18 cellular contexts compared by ENCODE assay signal in genomic region chr4:134408897-134409296, GRCh38.
A peak's percentile ranks its signal among the peaks of the same experiment; 100 is the strongest.
DNase-seq lines count a peak whose midpoint lies in the region; ATAC-seq lines count a peak whose summit lies in the region.
"Had no signal": no experiment of that assay in that cellular context is flagged by ENCODE, and none has a peak within 500 bp of the region (broad histone marks: within the 10 kb centered on the region; RNA-seq: fewer than 3 reads in every experiment).

No MANE protein-coding gene starts in this region.

- no peak overlapping the region for H3K4me2 ChIP-seq in mesendoderm (ENCODE audit: low read length)
- H3K4me2 ChIP-seq: A549 had no signal

- H3K23ac ChIP-seq in mesendoderm (ENCODE audit: low read length) = no peak overlapping the region

- no peak overlapping the region for H3K27ac Mint-ChIP-seq in stimulated activated naive B cell treated with anti-CD40 and anti-IgM and Interleukin-4, amounts not matched to agents 10 μg/mL and 1 μg/mL and 100 μg/mL, for 72 hours
- H3K27ac Mint-ChIP-seq: CD4-positive, alpha-beta memory T cell; HFFc6 had no signal

- no peaks in the 10 kb centered on the region for H3K4me1 ChIP-seq in mesendoderm (ENCODE audit: control insufficient read depth, low read depth, low read length)
- H3K4me1 ChIP-seq: A549, HAP-1 had no signal

- H3K27me3 ChIP-seq in mesendoderm (ENCODE audit: insufficient read depth, low read length, poor library complexity) = no peaks in the 10 kb centered on the region

- ATAC-seq in stimulated activated naive B cell treated with anti-CD40 and anti-IgM and Interleukin-4, amounts not matched to agents 10 μg/mL and 1 μg/mL and 100 μg/mL, for 72 hours (replicated peaks) = no peak
- ATAC-seq: A549 had no signal

- no peaks in the 10 kb centered on the region for H3K27me3 Mint-ChIP-seq in stimulated activated naive B cell treated with anti-CD40 and anti-IgM and Interleukin-4, amounts not matched to agents 10 μg/mL and 1 μg/mL and 100 μg/mL, for 72 hours
- H3K27me3 Mint-ChIP-seq: CD4-positive, alpha-beta memory T cell had no signal

- H3K4me3 ChIP-seq in mesendoderm (ENCODE audit: low read length) = no peak overlapping the region
- H3K4me3 ChIP-seq: A549, HAP-1 had no signal

- H3K36me3 ChIP-seq in mesendoderm (ENCODE audit: control insufficient read depth, insufficient read depth, low read length) = no peaks in the 10 kb centered on the region
- H3K36me3 ChIP-seq: HAP-1 had no signal

- H3K79me2 ChIP-seq in mesendoderm (ENCODE audit: control insufficient read depth, insufficient read depth, low read length) = no peaks in the 10 kb centered on the region

- H4K5ac ChIP-seq in mesendoderm (ENCODE audit: low read length) = no peak overlapping the region

- no peak overlapping the region for H3K27ac ChIP-seq in mesendoderm (ENCODE audit: low read depth, low read length)
- H3K27ac ChIP-seq: A549 had no signal

- no peaks in the 10 kb centered on the region for H3K4me1 Mint-ChIP-seq in stimulated activated naive B cell treated with anti-CD40 and anti-IgM and Interleukin-4, amounts not matched to agents 10 μg/mL and 1 μg/mL and 100 μg/mL, for 72 hours
- H3K4me1 Mint-ChIP-seq: CD4-positive, alpha-beta memory T cell had no signal

- no peak overlapping the region for H3K56ac ChIP-seq in mesendoderm (ENCODE audit: low read length)

- H4K8ac ChIP-seq in mesendoderm (ENCODE audit: low read depth, low read length) = no peak overlapping the region

- no peak overlapping the region for H2BK5ac ChIP-seq in mesendoderm (ENCODE audit: low read length)

- H3K9me3 Mint-ChIP-seq in stimulated activated naive B cell treated with anti-CD40 and anti-IgM and Interleukin-4, amounts not matched to agents 10 μg/mL and 1 μg/mL and 100 μg/mL, for 72 hours = peaks cover 2 to 4% of the 10 kb centered on the region in 2 donors
- H3K9me3 Mint-ChIP-seq: HFFc6 had no signal

- H3K79me1 ChIP-seq in mesendoderm (ENCODE audit: low read length) = no peaks in the 10 kb centered on the region

- no peak overlapping the region for H2BK15ac ChIP-seq in mesendoderm (replicated peaks; ENCODE audit: low read depth)

- no peak overlapping the region for H3K4me3 Mint-ChIP-seq in stimulated activated naive B cell treated with anti-CD40 and anti-IgM and Interleukin-4, amounts not matched to agents 10 μg/mL and 1 μg/mL and 100 μg/mL, for 72 hours
- H3K4me3 Mint-ChIP-seq: CD4-positive, alpha-beta memory T cell; HFFc6 had no signal

- H2AK5ac ChIP-seq in mesendoderm (ENCODE audit: low read length) = no peak overlapping the region

- no CpG with 5 or more reads among the region's 2 CpGs for WGBS in mesendoderm (ENCODE audit: extremely low coverage, insufficient coverage, low lambda C conversion rate)

- H3K36me3 Mint-ChIP-seq in stimulated activated naive B cell treated with anti-CD40 and anti-IgM and Interleukin-4, amounts not matched to agents 10 μg/mL and 1 μg/mL and 100 μg/mL, for 72 hours = no peaks in the 10 kb centered on the region
- H3K36me3 Mint-ChIP-seq: CD4-positive, alpha-beta memory T cell had no signal

- no peak overlapping the region for H3K9ac ChIP-seq in mesendoderm (ENCODE audit: low read length)

- DNase-seq in DMS53 (lab: John Stamatoyannopoulos, UW) (peak; percentile 64), NCI-H226 (peak; percentile 7), amniotic epithelial cell (ENCODE audit: low read depth) (peak; percentile 34), mesendoderm (peak; percentile 58), AG08395 (ENCODE audit: low spot score) (no peak), occipital lobe (lab: John Stamatoyannopoulos, UW) (no peak)
- no peak for DNase-seq in stimulated activated naive B cell treated with anti-CD40 and anti-IgM and Interleukin-4, amounts not matched to agents 10 μg/mL and 1 μg/mL and 100 μg/mL, for 72 hours
- DNase-seq: 8988T; ACHN; C1 segment of cervical spinal cord; CD4-positive, alpha-beta memory T cell; COR-L47; DMS 273 treated with DMSO at 0.1 percent for 48 hours; DND-41; GOT3; HFFc6 had no signal

- H3K4ac ChIP-seq in mesendoderm (ENCODE audit: low read depth, low read length) = no peak overlapping the region

- no peak overlapping the region for H3K18ac ChIP-seq in mesendoderm (ENCODE audit: low read length)

- no peak overlapping the region for H2BK120ac ChIP-seq in mesendoderm (ENCODE audit: low read depth, low read length)

Comparison
In these comparisons a context has a peak if more than half of its experiments do, and no peak if none do; other contexts are left out.
1. DNase-seq: peak in DMS53 (single experiment), NCI-H226 (single experiment), amniotic epithelial cell (single experiment) and mesendoderm (single experiment); none in AG08395 (single experiment), stimulated activated naive B cell treated with anti-CD40 and anti-IgM and Interleukin-4, amounts not matched to agents 10 μg/mL and 1 μg/mL and 100 μg/mL, for 72 hours (single experiment) and occipital lobe (single experiment).